ENCODE assay signal across 8 cellular contexts in the genomic region with DNA sequence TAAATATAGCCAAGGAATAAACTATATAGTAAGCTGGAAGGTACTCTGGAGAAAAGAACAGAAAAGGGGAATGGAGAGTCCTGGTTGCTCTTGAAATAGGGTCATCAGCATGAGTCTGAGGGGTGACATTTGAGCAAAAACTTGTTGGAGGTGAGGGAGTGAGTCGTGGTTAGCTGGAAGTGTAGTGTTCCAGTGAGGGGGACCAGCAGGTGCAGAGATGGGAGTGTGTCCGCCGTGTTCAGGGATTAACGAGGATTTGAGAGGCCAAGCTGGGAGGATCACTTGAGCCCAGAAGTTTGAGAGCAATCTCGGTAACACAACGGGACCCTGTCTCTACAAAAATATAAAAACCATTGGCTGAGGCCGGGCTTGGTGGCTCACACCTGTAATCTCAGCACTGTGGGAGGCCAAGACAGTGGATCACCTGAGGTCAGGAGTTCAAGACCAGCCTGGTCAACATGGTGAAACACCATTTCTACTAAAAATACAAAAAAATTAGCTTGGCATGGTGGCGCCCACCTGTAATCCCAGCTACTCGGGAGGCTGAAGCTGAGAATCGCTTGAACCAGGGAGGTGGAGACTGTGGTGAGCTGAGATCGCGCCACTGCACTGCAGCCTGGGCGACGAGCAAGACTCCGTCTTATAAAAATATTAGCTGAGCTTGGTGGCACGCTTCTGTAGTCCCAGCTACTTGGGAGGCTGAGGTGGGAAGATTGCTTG. TPM values are rescaled to one million over a fixed set of nuclear protein-coding genes. Genes with fewer than 3 reads are reported as not detected.
DNase-seq lines count a peak whose midpoint lies in the region; ATAC-seq, FAIRE-seq and TF ChIP-seq lines count a peak whose summit lies in the region.

No MANE protein-coding gene starts in this region.

- H3K18ac ChIP-seq in H1 (ENCODE audit: extremely low read depth, low read length) = no peak overlapping the region

- WGBS in H1 (ENCODE audit: extremely low coverage in 1 of 2, insufficient coverage in 1 of 2, insufficient read length in 1 of 2, insufficient replicate concordance in 2 of 2, low coverage in 1 of 2, low lambda C conversion rate in 2 of 2, missing lambda C conversion rate in 1 of 2), 2 experiments = 93% methylated on average over 16 of the region's 16 CpGs; no CpG with 5 or more reads in 1 of the 2 experiments

- no peak overlapping the region for H4K91ac ChIP-seq in H1 (replicated peaks; ENCODE audit: insufficient read length, low read length)

- H3K4me3 ChIP-seq in NT2/D1 (ENCODE audit: insufficient read length, low read depth) (peak overlapping the region; percentile 96), H1 (ENCODE audit: extremely low read depth in 1 of 4, insufficient read depth in 2 of 4, low read depth in 3 of 4, low read length in 4 of 4) (peak overlapping the region; percentile 80 to 94 (median 88); a peak in 7 of 8 replicates), neural progenitor cell (peak overlapping the region; percentile 85)

- H3K4me1 Mint-ChIP-seq in CD4-positive, alpha-beta T cell (ENCODE audit: low read depth) = peaks cover 60% of the 10 kb centered on the region
- peaks cover 22% of the 10 kb centered on the region for H3K4me1 Mint-ChIP-seq in neural progenitor cell

- H3K23me2 ChIP-seq in H1 (ENCODE audit: low read depth, low read length) = peaks cover 6% of the 10 kb centered on the region; the same call in 1 of the 2 replicates

- no peak overlapping the region for H3K14ac ChIP-seq in H1 (ENCODE audit: insufficient read length)

- no peak overlapping the region for H2BK20ac ChIP-seq in H1 (ENCODE audit: low read length)

- H3K36me3 ChIP-seq in NT2/D1 (ENCODE audit: insufficient read depth, insufficient read length, low read length) (peaks cover 28% of the 10 kb centered on the region), H1 (ENCODE audit: control insufficient read depth in 2 of 4, insufficient read depth in 4 of 4, low read length in 3 of 4) (peaks cover 0 to 9% (median 0%) of the 10 kb centered on the region in 4 experiments; a peak in 2 of 8 replicates), neural progenitor cell (no peaks in the 10 kb centered on the region)

- intact Hi-C loops in CD4-positive, alpha-beta T cell (cut with DNase I, micrococcal nuclease) = loop anchor here (5.0 to 10.0 kb wide), 2 partner anchors 36 to 748 kb away; partner anchors contain the start of genes MAP3K10 (in 1 of the 2) and TIMM50 (in 1 of the 2)
- intact Hi-C loops in head of caudate nucleus (cut with DNase I) = loop anchor here (5.0 kb wide), 1 partner anchor 41 kb away; no protein-coding TSS in a partner anchor

- no peak for TF ChIP-seq POLR2A in H1 (IDR thresholded peaks at IDR 0.05; ENCODE audit: control extremely low read depth in 1 of 2, low read depth in 2 of 2, low read length in 2 of 2)

- no peak for ATAC-seq in CD4-positive, alpha-beta T cell (ENCODE audit: poor library complexity)

- H4K5ac ChIP-seq in H1 (ENCODE audit: insufficient read length, low read depth, low read length) = no peak overlapping the region

- H3K4me1 ChIP-seq in NT2/D1 (ENCODE audit: insufficient read depth, insufficient read length) = no peaks in the 10 kb centered on the region
- peaks cover 0 to 3% (median under 1%) of the 10 kb centered on the region in 4 experiments; a peak in 3 of 7 replicates for H3K4me1 ChIP-seq in H1 (replicated peaks in 1 of 4; ENCODE audit: control insufficient read depth in 3 of 4, insufficient read depth in 4 of 4, low read length in 3 of 4)
- H3K4me1 ChIP-seq in neural progenitor cell = peaks cover 5% of the 10 kb centered on the region

- in situ Hi-C loops in GM13976 (cut with MboI; ENCODE audit: low sequenced_read_pairs, unreplicated experiment) = no loop called here

- no peak overlapping the region for H3K4ac ChIP-seq in H1 (replicated peaks; ENCODE audit: insufficient read length, low read depth, low read length)

- H3K9me3 Mint-ChIP-seq in CD4-positive, alpha-beta T cell = no peaks in the 10 kb centered on the region
- H3K9me3 Mint-ChIP-seq in neural progenitor cell = no peaks in the 10 kb centered on the region

- peak overlapping the region; percentile 89 for H3K27ac ChIP-seq in CD4-positive, alpha-beta T cell (ENCODE audit: low read depth, low read length)
- no peak overlapping the region for H3K27ac ChIP-seq in H1 (ENCODE audit: low read depth, low read length)
- H3K27ac ChIP-seq in neural progenitor cell = no peak overlapping the region

- no peak overlapping the region for H4K8ac ChIP-seq in H1 (ENCODE audit: extremely low read depth, insufficient read depth, low read length)

- no peak overlapping the region; the same call in 1 of the 2 replicates for H2BK15ac ChIP-seq in H1 (ENCODE audit: low read length)

- H3K79me1 ChIP-seq in H1 (ENCODE audit: low read depth, low read length) = peaks cover 12% of the 10 kb centered on the region

- no peak overlapping the region for H3K23ac ChIP-seq in H1 (ENCODE audit: insufficient read length)

- no peaks in the 10 kb centered on the region for H3K27me3 Mint-ChIP-seq in CD4-positive, alpha-beta T cell
- peaks cover 3% of the 10 kb centered on the region for H3K27me3 Mint-ChIP-seq in neural progenitor cell (ENCODE audit: insufficient read depth, low read depth)

- DNase-seq in CD4-positive, alpha-beta T cell = no peak
- DNase-seq in NT2/D1 (ENCODE audit: low read depth, low spot score) = no peak
- DNase-seq in H1 (ENCODE audit: low read depth in 1 of 2, low spot score in 2 of 2) = no peak
- no peak for DNase-seq in neural progenitor cell (ENCODE audit: low spot score)
- no peak for DNase-seq in head of caudate nucleus
- DNase-seq in GM13976 (ENCODE audit: low spot score) = no peak
- no peak for DNase-seq in anterior cingulate cortex (lab: John Stamatoyannopoulos, UW)
- no peak for DNase-seq in D341Med (ENCODE audit: low spot score)

- peak overlapping the region; percentile 98 for H3K4me3 Mint-ChIP-seq in CD4-positive, alpha-beta T cell
- peak overlapping the region; percentile 100 for H3K4me3 Mint-ChIP-seq in neural progenitor cell

- FAIRE-seq in H1 (lab: Jason Lieb, UNC) = no peak

- peaks cover 10 to 14% of the 10 kb centered on the region in 2 experiments for H4K20me1 ChIP-seq in H1 (replicated peaks in 1 of 2; ENCODE audit: control insufficient read depth in 1 of 2, insufficient read depth in 2 of 2, low read length in 2 of 2)
- peaks cover 21% of the 10 kb centered on the region for H4K20me1 ChIP-seq in neural progenitor cell (ENCODE audit: low read depth)

- H2AFZ ChIP-seq in H1 (ENCODE audit: low read length) (no peak overlapping the region), neural progenitor cell (replicated peaks) (no peak overlapping the region)

- H2AK5ac ChIP-seq in H1 (ENCODE audit: low read depth, low read length) = no peak overlapping the region; the same call in 1 of the 2 replicates

- no peak overlapping the region for H2BK5ac ChIP-seq in H1 (ENCODE audit: low read depth, low read length)

- peaks cover 38% of the 10 kb centered on the region for H3K36me3 Mint-ChIP-seq in CD4-positive, alpha-beta T cell (ENCODE audit: low read depth)
- H3K36me3 Mint-ChIP-seq in neural progenitor cell = peaks cover 11% of the 10 kb centered on the region

- no peak overlapping the region for H3K56ac ChIP-seq in H1 (replicated peaks; ENCODE audit: insufficient read length, low read depth, low read length)

- no peak for TF ChIP-seq EP300 in H1 (IDR thresholded peaks at IDR 0.05; ENCODE audit: borderline replicate concordance in 1 of 2, low read depth in 2 of 2, low read length in 2 of 2)

- H3K79me2 ChIP-seq in H1 (ENCODE audit: control insufficient read depth in 1 of 2, insufficient read depth in 2 of 2, low read length in 2 of 2) (peaks cover 15 to 65% of the 10 kb centered on the region in 2 experiments), neural progenitor cell (ENCODE audit: low read depth) (peaks cover 73% of the 10 kb centered on the region)

- no peak for TF ChIP-seq RAD21 in H1 (IDR thresholded peaks at IDR 0.05 in 1 of 2, conservative IDR thresholded peaks at IDR 0.05 in 1 of 2; ENCODE audit: low read depth in 2 of 2, low read length in 2 of 2)

- H3K27me3 ChIP-seq in CD4-positive, alpha-beta T cell (ENCODE audit: control insufficient read depth, insufficient read depth, low read length) = no peaks in the 10 kb centered on the region
- no peaks in the 10 kb centered on the region for H3K27me3 ChIP-seq in NT2/D1 (ENCODE audit: insufficient read depth, insufficient read length)
- no peaks in the 10 kb centered on the region for H3K27me3 ChIP-seq in H1 (replicated peaks in 1 of 4; ENCODE audit: control insufficient read depth in 3 of 4, extremely low read depth in 1 of 4, insufficient read depth in 3 of 4, low read length in 3 of 4)
- H3K27me3 ChIP-seq in neural progenitor cell = no peaks in the 10 kb centered on the region

- H3K4me2 ChIP-seq in H1 (ENCODE audit: insufficient read depth in 1 of 2, low read depth in 2 of 2, low read length in 2 of 2) (peak overlapping the region; percentile 89 to 99), neural progenitor cell (peak overlapping the region; percentile 89)

- POLR2A ChIA-PET in CD4-positive, alpha-beta T cell (lab: Charles Lee) = interaction anchor here (1.8 to 3.9 kb wide), 6 partner anchors 13 to 86 kb away, joined by 15 to 163 read pairs (median 24); partner anchors contain the start of genes EID2B, MED29, PAF1 and PLEKHG2
- POLR2A ChIA-PET in H1 (lab: Charles Lee; ENCODE audit: partially characterized antibody) = interaction anchor here (0.9 to 47.8 kb wide), 9 partner anchors 9 to 87 kb away, joined by 3 to 1154 read pairs (median 4); partner anchors contain the start of genes EID2B, PLEKHG2, RPS16 and SELENOV

- no peak overlapping the region for H2BK12ac ChIP-seq in H1 (ENCODE audit: low read depth, low read length)

- no peak overlapping the region for H2BK120ac ChIP-seq in H1 (replicated peaks; ENCODE audit: low read depth, low read length)

- no peaks in the 10 kb centered on the region for H3K9me3 ChIP-seq in CD4-positive, alpha-beta T cell (ENCODE audit: control insufficient read depth, low read length)
- H3K9me3 ChIP-seq in NT2/D1 (ENCODE audit: insufficient read depth, low read length) (no peaks in the 10 kb centered on the region), H1 (ENCODE audit: insufficient read depth in 2 of 2, low read depth in 1 of 2, low read length in 1 of 2) (no peaks in the 10 kb centered on the region), neural progenitor cell (ENCODE audit: low read depth) (no peaks in the 10 kb centered on the region)

- CTCF ChIA-PET in CD4-positive, alpha-beta T cell (lab: Charles Lee) = interaction anchor here (1.1 to 2.5 kb wide), 3 partner anchors 28 to 56 kb away, joined by 3 to 12 read pairs (median 3); partner anchors contain the start of gene TIMM50
- CTCF ChIA-PET in H1 (lab: Charles Lee; ENCODE audit: partially characterized antibody) = interaction anchor here (0.7 to 2.1 kb wide), 5 partner anchors 11 to 30 kb away, joined by 3 to 8 read pairs (median 3); no protein-coding TSS in a partner anchor

- no peak for TF ChIP-seq CTCF in CD4-positive, alpha-beta T cell (IDR thresholded peaks at IDR 0.05)
- TF ChIP-seq CTCF in H1 (IDR thresholded peaks at IDR 0.05; ENCODE audit: control extremely low read depth in 1 of 3, insufficient read depth in 1 of 3, low read depth in 1 of 3, low read length in 3 of 3) (no peak), neural progenitor cell (IDR thresholded peaks at IDR 0.05) (no peak), GM13976 (IDR thresholded peaks at IDR 0.05; ENCODE audit: borderline replicate concordance, control extremely low read depth, extremely low read depth, insufficient read depth, missing control alignments) (no peak)

- H3K27ac Mint-ChIP-seq in CD4-positive, alpha-beta T cell = peak overlapping the region; percentile 91
- H3K27ac Mint-ChIP-seq in neural progenitor cell = no peak overlapping the region

- H3F3A ChIP-seq in neural progenitor cell (ENCODE audit: low read depth) = peaks cover 19% of the 10 kb centered on the region

- peak overlapping the region; percentile 95 for H3K9ac ChIP-seq in NT2/D1 (ENCODE audit: insufficient read length, low read depth)
- H3K9ac ChIP-seq in H1 (replicated peaks in 1 of 4; ENCODE audit: extremely low read depth in 1 of 4, low read depth in 3 of 4, low read length in 3 of 4) = no peak overlapping the region
- peak overlapping the region; percentile 58 for H3K9ac ChIP-seq in neural progenitor cell

RNA-seq across cellular contexts. Expression of gene SUPT5H, which starts 1.1 kb away (rescaled TPM):
- 100 to 1,000 TPM; 322 to 333 TPM for total RNA-seq in CD4-positive, alpha-beta T cell
- 111 and 118 TPM in 2 replicates for total RNA-seq in H1 (2021; fragmentation: NEBNext Ultra II Directional; extraction: Animal tissue kit (Norgen Biotek cat#: 25700))
- polyA plus RNA-seq in H1 (2011; rRNA removed) = 77.8 and 110 TPM in 2 replicates
- polyA plus RNA-seq in H1 (2011; cell fraction: cytosol; rRNA removed) = 88.9 TPM
- polyA plus RNA-seq in H1 (2011; cell fraction: nucleus; rRNA removed) = 202 TPM
- polyA plus RNA-seq in H1 (2012, experiment 1 of 2) = 110 to 145 TPM (median 140 TPM) in 4 replicates
- 111 TPM for polyA plus RNA-seq in H1 (2012, experiment 2 of 2)
- polyA plus RNA-seq in H1 (2013, experiment 1 of 2) = 86.7 TPM
- polyA plus RNA-seq in H1 (2013, experiment 2 of 2) = 76.3 TPM
- polyA minus RNA-seq in H1 (2011; rRNA and poly(A)+ RNA removed) = 54.8 and 86.8 TPM in 2 replicates
- polyA minus RNA-seq in H1 (2011; cell fraction: cytosol; rRNA and poly(A)+ RNA removed) = 45.4 TPM
- 57.4 TPM for polyA minus RNA-seq in H1 (2011; cell fraction: nucleus; rRNA and poly(A)+ RNA removed)
- 48.5 and 84.3 TPM in 2 replicates for total RNA-seq in neural progenitor cell (ENCODE audit: low replicate concordance)

RNA-seq across cellular contexts. Expression of gene RPS16, which starts 10.8 kb away (rescaled TPM):
- total RNA-seq in CD4-positive, alpha-beta T cell = 1,000 to 10,000 TPM; 4,625 to 4,839 TPM
- total RNA-seq in H1 (2021; fragmentation: NEBNext Ultra II Directional; extraction: Animal tissue kit (Norgen Biotek cat#: 25700)) = 2,433 and 2,482 TPM in 2 replicates
- 7,810 and 9,546 TPM in 2 replicates for polyA plus RNA-seq in H1 (2011; rRNA removed)
- 5,561 TPM for polyA plus RNA-seq in H1 (2011; cell fraction: cytosol; rRNA removed)
- 4,175 TPM for polyA plus RNA-seq in H1 (2011; cell fraction: nucleus; rRNA removed)
- polyA plus RNA-seq in H1 (2012, experiment 1 of 2) = 3,337 to 4,443 TPM (median 4,024 TPM) in 4 replicates
- 7,637 TPM for polyA plus RNA-seq in H1 (2012, experiment 2 of 2)
- 4,469 TPM for polyA plus RNA-seq in H1 (2013, experiment 1 of 2)
- polyA plus RNA-seq in H1 (2013, experiment 2 of 2) = 4,343 TPM
- polyA minus RNA-seq in H1 (2011; rRNA and poly(A)+ RNA removed) = 1,416 and 1,486 TPM in 2 replicates
- 1,670 TPM for polyA minus RNA-seq in H1 (2011; cell fraction: cytosol; rRNA and poly(A)+ RNA removed)
- 1,057 TPM for polyA minus RNA-seq in H1 (2011; cell fraction: nucleus; rRNA and poly(A)+ RNA removed)
- 94.8 and 268 TPM in 2 replicates for total RNA-seq in neural progenitor cell (ENCODE audit: low replicate concordance)

RNA-seq across cellular contexts. Expression of gene PLEKHG2, which starts 34.1 kb away (rescaled TPM):
- 10 to 100 TPM; 80.6 to 81.4 TPM for total RNA-seq in CD4-positive, alpha-beta T cell
- total RNA-seq in H1 (2021; fragmentation: NEBNext Ultra II Directional; extraction: Animal tissue kit (Norgen Biotek cat#: 25700)) = 64.0 and 65.7 TPM in 2 replicates
- 16.9 and 21.8 TPM in 2 replicates for polyA plus RNA-seq in H1 (2011; rRNA removed)
- polyA plus RNA-seq in H1 (2011; cell fraction: cytosol; rRNA removed) = 12.2 TPM
- polyA plus RNA-seq in H1 (2011; cell fraction: nucleus; rRNA removed) = 79.0 TPM
- polyA plus RNA-seq in H1 (2012, experiment 1 of 2) = 32.6 to 44.5 TPM (median 43.1 TPM) in 4 replicates
- 107 TPM for polyA plus RNA-seq in H1 (2012, experiment 2 of 2)
- polyA plus RNA-seq in H1 (2013, experiment 1 of 2) = 29.9 TPM
- 28.4 TPM for polyA plus RNA-seq in H1 (2013, experiment 2 of 2)
- polyA minus RNA-seq in H1 (2011; rRNA and poly(A)+ RNA removed) = 19.0 and 20.2 TPM in 2 replicates
- polyA minus RNA-seq in H1 (2011; cell fraction: cytosol; rRNA and poly(A)+ RNA removed) = 53.9 TPM
- 37.5 TPM for polyA minus RNA-seq in H1 (2011; cell fraction: nucleus; rRNA and poly(A)+ RNA removed)
- total RNA-seq in neural progenitor cell (ENCODE audit: low replicate concordance) = 10.7 and 46.9 TPM in 2 replicates

RNA-seq across cellular contexts. Expression of gene TIMM50, which starts 34.1 kb away (rescaled TPM):
- 10 to 100 TPM; 38.3 to 43.4 TPM for total RNA-seq in CD4-positive, alpha-beta T cell
- 153 and 155 TPM in 2 replicates for total RNA-seq in H1 (2021; fragmentation: NEBNext Ultra II Directional; extraction: Animal tissue kit (Norgen Biotek cat#: 25700))
- polyA plus RNA-seq in H1 (2011; rRNA removed) = 187 and 217 TPM in 2 replicates
- polyA plus RNA-seq in H1 (2011; cell fraction: cytosol; rRNA removed) = 162 TPM
- polyA plus RNA-seq in H1 (2011; cell fraction: nucleus; rRNA removed) = 233 TPM
- polyA plus RNA-seq in H1 (2012, experiment 1 of 2) = 147 to 197 TPM (median 169 TPM) in 4 replicates
- 251 TPM for polyA plus RNA-seq in H1 (2012, experiment 2 of 2)
- polyA plus RNA-seq in H1 (2013, experiment 1 of 2) = 125 TPM
- polyA plus RNA-seq in H1 (2013, experiment 2 of 2) = 123 TPM
- 121 and 126 TPM in 2 replicates for polyA minus RNA-seq in H1 (2011; rRNA and poly(A)+ RNA removed)
- 92.0 TPM for polyA minus RNA-seq in H1 (2011; cell fraction: cytosol; rRNA and poly(A)+ RNA removed)
- 71.7 TPM for polyA minus RNA-seq in H1 (2011; cell fraction: nucleus; rRNA and poly(A)+ RNA removed)
- total RNA-seq in neural progenitor cell (ENCODE audit: low replicate concordance) = 39.9 and 79.3 TPM in 2 replicates

RNA-seq across cellular contexts. Expression of gene ZFP36, which starts 39.9 kb away (rescaled TPM):
- total RNA-seq in CD4-positive, alpha-beta T cell = 1,000 to 10,000 TPM; 1,278 to 1,362 TPM
- 10.9 and 12.2 TPM in 2 replicates for total RNA-seq in H1 (2021; fragmentation: NEBNext Ultra II Directional; extraction: Animal tissue kit (Norgen Biotek cat#: 25700))
- polyA plus RNA-seq in H1 (2011; rRNA removed) = 4.0 and 7.3 TPM in 2 replicates
- 1.9 TPM for polyA plus RNA-seq in H1 (2011; cell fraction: cytosol; rRNA removed)
- polyA plus RNA-seq in H1 (2011; cell fraction: nucleus; rRNA removed) = 15.8 TPM
- polyA plus RNA-seq in H1 (2012, experiment 1 of 2) = 10.1 to 11.7 TPM (median 11.0 TPM) in 4 replicates
- polyA plus RNA-seq in H1 (2012, experiment 2 of 2) = 11.5 TPM
- polyA plus RNA-seq in H1 (2013, experiment 1 of 2) = 14.0 TPM
- polyA plus RNA-seq in H1 (2013, experiment 2 of 2) = 14.2 TPM
- 0.76 and 1.6 TPM in 2 replicates for polyA minus RNA-seq in H1 (2011; rRNA and poly(A)+ RNA removed)
- 4.3 TPM for polyA minus RNA-seq in H1 (2011; cell fraction: cytosol; rRNA and poly(A)+ RNA removed)
- polyA minus RNA-seq in H1 (2011; cell fraction: nucleus; rRNA and poly(A)+ RNA removed) = 22.0 TPM
- 1.2 TPM in 1 of 2 replicates, not detected in the other for total RNA-seq in neural progenitor cell (ENCODE audit: low replicate concordance)

Comparison
In these comparisons a context has a peak if more than half of its experiments do, and no peak if none do; other contexts are left out.
1. H3K9ac ChIP-seq: peak in NT2/D1 (single experiment) and neural progenitor cell (single experiment); none in H1 (0 of 4).
2. Peak in every context shown above with its lines, with median percentiles within 50 percentile points of each other: H3K4me3 ChIP-seq.